11 cellular contexts compared by ENCODE assay signal in the genomic region with DNA sequence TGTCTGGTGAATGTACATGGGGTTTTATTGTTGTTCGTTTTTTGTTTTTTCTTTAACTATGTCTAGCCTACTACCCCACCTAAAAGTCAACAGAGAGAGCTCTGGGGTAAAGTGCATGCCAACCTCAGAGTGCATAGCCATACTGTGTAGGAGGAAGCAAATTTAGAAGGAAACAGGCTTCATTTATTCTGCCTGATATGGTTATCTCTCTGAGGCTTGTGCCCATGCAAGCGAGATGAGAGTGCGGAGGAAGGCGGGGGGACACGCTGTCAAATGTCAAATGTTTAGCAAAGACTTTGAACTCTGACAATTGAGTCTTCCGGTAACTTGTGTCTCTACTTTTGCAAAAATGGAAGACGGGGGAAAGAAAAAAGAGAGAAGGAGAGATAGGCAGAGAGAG.
DNase-seq lines count a peak whose midpoint lies in the region; ATAC-seq, FAIRE-seq and TF ChIP-seq lines count a peak whose summit lies in the region.
"Had no signal": no experiment of that assay in that cellular context is flagged by ENCODE, and none has a peak within 500 bp of the region (broad histone marks: within the 10 kb centered on the region; RNA-seq: fewer than 3 reads in every experiment).

No MANE protein-coding gene starts in this region.

- H3K27ac ChIP-seq in kidney (ENCODE audit: low read depth in 2 of 2, low read length in 2 of 2) (no peak overlapping the region), esophagus muscularis mucosa (replicated peaks in 1 of 4) (peak overlapping the region in 1 of 4 donors; percentile 13)

- 88% methylated on average over 7 of the region's 7 CpGs for WGBS in esophagus muscularis mucosa

- no peak overlapping the region for H3K4me3 ChIP-seq in kidney (ENCODE audit: low read length in 2 of 2)
- H3K4me3 ChIP-seq in esophagus muscularis mucosa = no peak overlapping the region
- H3K4me3 ChIP-seq: skin epidermis had no signal

- TF ChIP-seq POLR2A in esophagus muscularis mucosa (IDR thresholded peaks at IDR 0.05; ENCODE audit: low read depth) = no peak

- CTCF ChIA-PET in HEK293T (lab: Yijun Ruan, JAX) = interaction anchor here (1.7 kb wide), 1 partner anchor 340 kb away, joined by 5 read pairs; no protein-coding TSS in a partner anchor

- TF ChIP-seq CTCF in kidney (IDR thresholded peaks at IDR 0.05; ENCODE audit: borderline replicate concordance, extremely low read depth, insufficient read depth) (no peak), esophagus muscularis mucosa (IDR thresholded peaks at IDR 0.05) (no peak)

- no peak for TF ChIP-seq EP300 in esophagus muscularis mucosa (IDR thresholded peaks at IDR 0.05)

- no peak for FAIRE-seq in kidney (lab: Jason Lieb, UNC)
- FAIRE-seq: islet of Langerhans had no signal

- no peak overlapping the region for H3K9ac ChIP-seq in kidney (ENCODE audit: low read length in 2 of 2)

- peak; percentile 55 for ATAC-seq in stimulated activated naive CD8-positive, alpha-beta T cell treated with anti-CD3 and anti-CD28 coated beads, Interleukin-15, Interleukin-2, amounts not matched to agents 100 U/mL and 50 U/mL, for 24 hours
- ATAC-seq in GM21529 (IDR thresholded peaks at IDR 0.05; ENCODE audit: unreplicated experiment) = no peak

- intact Hi-C loops in kidney (cut with DNase I) = no loop called here
- intact Hi-C loops in esophagus muscularis mucosa (cut with DNase I) = loop anchor here (2.0 to 10.0 kb wide), 4 partner anchors 119 to 540 kb away; no protein-coding TSS in a partner anchor

- peaks cover 0 to 6% of the 10 kb centered on the region in 2 donors for H3K4me1 ChIP-seq in kidney (ENCODE audit: control insufficient read depth in 1 of 2, insufficient read depth in 1 of 2, low read depth in 1 of 2, low read length in 2 of 2)
- peaks cover 25 to 35% (median 33%) of the 10 kb centered on the region in 4 donors for H3K4me1 ChIP-seq in esophagus muscularis mucosa

- H3K36me3 ChIP-seq in kidney (ENCODE audit: control insufficient read depth in 1 of 2, insufficient read depth in 2 of 2, low read length in 2 of 2) = no peaks in the 10 kb centered on the region
- no peaks in the 10 kb centered on the region for H3K36me3 ChIP-seq in esophagus muscularis mucosa

- POLR2A ChIA-PET in HEK293T (lab: Yijun Ruan, JAX) = no interaction called here

- H3K9me3 ChIP-seq in kidney (ENCODE audit: control insufficient read depth in 1 of 2, low read length in 2 of 2) (no peaks in the 10 kb centered on the region), esophagus muscularis mucosa (no peaks in the 10 kb centered on the region)

- DNase-seq in DMS53 (lab: John Stamatoyannopoulos, UW) = peak; percentile 47
- no peak for DNase-seq in DMS53 treated with DMSO at 0.1 percent for 48 hours (lab: John Stamatoyannopoulos, UW; ENCODE audit: unreplicated experiment)
- DNase-seq in activated T-cell treated with anti-CD3 and anti-CD28 coated beads for 1 hour (ENCODE audit: low read depth) = peak; percentile 48
- peak; percentile 72 for DNase-seq in kidney
- peak; percentile 71 for DNase-seq in stimulated activated naive CD8-positive, alpha-beta T cell treated with anti-CD3 and anti-CD28 coated beads, Interleukin-15, Interleukin-2, amounts not matched to agents 100 U/mL and 50 U/mL, for 24 hours
- DNase-seq in HEK293T (ENCODE audit: extremely low spot score) = no peak
- no peak for DNase-seq in esophagus muscularis mucosa (ENCODE audit: extremely low spot score)
- DNase-seq: SHP77 had no signal

- no peaks in the 10 kb centered on the region for H3K27me3 ChIP-seq in esophagus muscularis mucosa

TF ChIP-seq in HEK293T, 16 proteins besides CTCF, POLR2A, EP300 and RAD21:
- TF ChIP-seq SUZ12 (IDR thresholded peaks at IDR 0.05) (no peak), FOXM1 (IDR thresholded peaks at IDR 0.05; ENCODE audit: borderline replicate concordance) (no peak), NFRKB (IDR thresholded peaks at IDR 0.05) (no peak), FOXK2 (IDR thresholded peaks at IDR 0.05) (no peak), HDGF (IDR thresholded peaks at IDR 0.05; ENCODE audit: borderline replicate concordance) (no peak), PKNOX1 (IDR thresholded peaks at IDR 0.05) (no peak), ZNF384 (IDR thresholded peaks at IDR 0.05) (no peak), ARNT (IDR thresholded peaks at IDR 0.05) (no peak)

Comparison
In these comparisons a context has a peak if more than half of its experiments do, and no peak if none do; other contexts are left out.
1. DNase-seq: peak in DMS53 (single experiment), activated T-cell treated with anti-CD3 and anti-CD28 coated beads for 1 hour (single experiment), kidney (single experiment) and stimulated activated naive CD8-positive, alpha-beta T cell treated with anti-CD3 and anti-CD28 coated beads, Interleukin-15, Interleukin-2, amounts not matched to agents 100 U/mL and 50 U/mL, for 24 hours (single experiment); none in DMS53 treated with DMSO at 0.1 percent for 48 hours (single experiment), HEK293T (single experiment) and esophagus muscularis mucosa (single experiment).